In genomic region chr11:58006940-58007339, GRCh38 we compare ENCODE assay signal across 25 cellular contexts. TPM values are rescaled to one million over a fixed set of nuclear protein-coding genes. Genes with fewer than 3 reads are reported as not detected.
DNase-seq lines count a peak whose midpoint lies in the region; ATAC-seq and TF ChIP-seq lines count a peak whose summit lies in the region.
"Had no signal": no experiment of that assay in that cellular context is flagged by ENCODE, and none has a peak within 500 bp of the region (broad histone marks: within the 10 kb centered on the region; RNA-seq: fewer than 3 reads in every experiment).

No MANE protein-coding gene starts in this region.

- no peaks in the 10 kb centered on the region for H3K4me1 Mint-ChIP-seq in type B pancreatic cell (ENCODE audit: unreplicated experiment)
- peaks cover 3% of the 10 kb centered on the region for H3K4me1 Mint-ChIP-seq in activated T-cell treated with anti-CD3 and anti-CD28 coated beads, Interleukin-2, amount 50 U/mL, for 4 hours (ENCODE audit: low read depth)
- H3K4me1 Mint-ChIP-seq in activated T-helper 2 cell treated with anti-CD3 and anti-CD28 coated beads, Interferon-gamma antibody, Interleukin-2, Interleukin-4, amounts not matched to agents 10 μg/mL and 5 μg/mL and 100 μg/mL, durations not matched to agents 14 hours and 24 hours and 36 hours (ENCODE audit: low read depth), result peaks cover 3% of the 10 kb centered on the region

- ATAC-seq in activated T-cell treated with anti-CD3 and anti-CD28 coated beads, Interleukin-2, amount 50 U/mL, for 4 hours, result no peak
- ATAC-seq: activated CD4-positive, CD25-positive, alpha-beta regulatory T cell treated with anti-CD3 and anti-CD28 coated beads, Interleukin-2, amount 50 U/mL, for 24 hours; effector memory CD8-positive, alpha-beta T cell; heart right ventricle; left lobe of liver; naive thymus-derived CD8-positive, alpha-beta T cell had no signal

- H3K27me3 Mint-ChIP-seq in type B pancreatic cell, result no peaks in the 10 kb centered on the region
- H3K27me3 Mint-ChIP-seq in activated T-cell treated with anti-CD3 and anti-CD28 coated beads, Interleukin-2, amount 50 U/mL, for 4 hours (ENCODE audit: low read depth), result peaks cover 26% of the 10 kb centered on the region
- no peaks in the 10 kb centered on the region for H3K27me3 Mint-ChIP-seq in activated T-helper 2 cell treated with anti-CD3 and anti-CD28 coated beads, Interferon-gamma antibody, Interleukin-2, Interleukin-4, amounts not matched to agents 10 μg/mL and 5 μg/mL and 100 μg/mL, durations not matched to agents 14 hours and 24 hours and 36 hours (ENCODE audit: low read depth)

- H3K9me3 Mint-ChIP-seq in type B pancreatic cell, result no peaks in the 10 kb centered on the region
- no peaks in the 10 kb centered on the region for H3K9me3 Mint-ChIP-seq in activated T-cell treated with anti-CD3 and anti-CD28 coated beads, Interleukin-2, amount 50 U/mL, for 4 hours
- no peaks in the 10 kb centered on the region for H3K9me3 Mint-ChIP-seq in activated T-helper 2 cell treated with anti-CD3 and anti-CD28 coated beads, Interferon-gamma antibody, Interleukin-2, Interleukin-4, amounts not matched to agents 10 μg/mL and 5 μg/mL and 100 μg/mL, durations not matched to agents 14 hours and 24 hours and 36 hours
- H3K9me3 Mint-ChIP-seq: activated naive CD4-positive, alpha-beta T cell treated with anti-CD3 and anti-CD28 coated beads, Interleukin-2, amount 10 ng/mL, durations not matched to agents 7 days and 5 days; T-helper 1 cell treated with Interleukin-12 subunit alpha and Interleukin-12 subunit beta and Interleukin-4 antibody, amounts not matched to agents 30 μg/mL and 1 μg/mL, for 36 hours had no signal

- H3K4me3 ChIP-seq in retinal pigment epithelial cell (ENCODE audit: low read length), result no peak overlapping the region
- H3K4me3 ChIP-seq: cardiac muscle cell, heart right ventricle, transverse colon had no signal

- in situ Hi-C loops in SK-MEL-5 (cut with HindIII; ENCODE audit: low pct_unique_long_range_greater_than_20kb, low sequenced_read_pairs), result no loop called here

- no peak overlapping the region for H3K4me3 Mint-ChIP-seq in type B pancreatic cell
- H3K4me3 Mint-ChIP-seq in activated T-cell treated with anti-CD3 and anti-CD28 coated beads, Interleukin-2, amount 50 U/mL, for 4 hours, result no peak overlapping the region
- no peak overlapping the region for H3K4me3 Mint-ChIP-seq in activated T-helper 2 cell treated with anti-CD3 and anti-CD28 coated beads, Interferon-gamma antibody, Interleukin-2, Interleukin-4, amounts not matched to agents 10 μg/mL and 5 μg/mL and 100 μg/mL, durations not matched to agents 14 hours and 24 hours and 36 hours (ENCODE audit: low read depth)
- H3K4me3 Mint-ChIP-seq: activated naive CD4-positive, alpha-beta T cell treated with anti-CD3 and anti-CD28 coated beads, Interleukin-2, amount 10 ng/mL, durations not matched to agents 7 days and 5 days; CD4-positive, CD25-positive, alpha-beta regulatory T cell; effector memory CD8-positive, alpha-beta T cell; naive thymus-derived CD8-positive, alpha-beta T cell; T-helper 1 cell treated with Interleukin-12 subunit alpha and Interleukin-12 subunit beta and Interleukin-4 antibody, amounts not matched to agents 30 μg/mL and 1 μg/mL, for 36 hours had no signal

- intact Hi-C loops in activated T-helper 2 cell treated with anti-CD3 and anti-CD28 coated beads, Interferon-gamma antibody, Interleukin-2, Interleukin-4, amounts not matched to agents 10 μg/mL and 5 μg/mL and 100 μg/mL, durations not matched to agents 14 hours and 24 hours and 36 hours (cut with micrococcal nuclease), result no loop called here

- TF ChIP-seq CTCF in retinal pigment epithelial cell (conservative IDR thresholded peaks at IDR 0.05; ENCODE audit: low read depth, low read length), result no peak
- TF ChIP-seq CTCF in type B pancreatic cell (conservative IDR thresholded peaks at IDR 0.05), result no peak

- no peaks in the 10 kb centered on the region for H3K36me3 Mint-ChIP-seq in type B pancreatic cell
- H3K36me3 Mint-ChIP-seq in activated T-cell treated with anti-CD3 and anti-CD28 coated beads, Interleukin-2, amount 50 U/mL, for 4 hours (ENCODE audit: insufficient read depth), result no peaks in the 10 kb centered on the region
- H3K36me3 Mint-ChIP-seq in activated T-helper 2 cell treated with anti-CD3 and anti-CD28 coated beads, Interferon-gamma antibody, Interleukin-2, Interleukin-4, amounts not matched to agents 10 μg/mL and 5 μg/mL and 100 μg/mL, durations not matched to agents 14 hours and 24 hours and 36 hours (ENCODE audit: low read depth), result no peaks in the 10 kb centered on the region
- H3K36me3 Mint-ChIP-seq: activated naive CD4-positive, alpha-beta T cell treated with anti-CD3 and anti-CD28 coated beads, Interleukin-2, amount 10 ng/mL, durations not matched to agents 7 days and 5 days; CD4-positive, CD25-positive, alpha-beta regulatory T cell had no signal

- DNase-seq in H4 (ENCODE audit: low spot score), result peak; percentile 25
- DNase-seq in SK-MEL-5 (ENCODE audit: low read depth, low spot score), result peak; percentile 39
- peak; percentile 19 for DNase-seq in fibroblast of peridontal ligament (ENCODE audit: extremely low read depth)
- DNase-seq in retinal pigment epithelial cell (ENCODE audit: low read depth), result peak; percentile 19
- no peak for DNase-seq in activated naive CD4-positive, alpha-beta T cell treated with anti-CD3 and anti-CD28 coated beads, Interleukin-2, amount 50 U/mL, for 16 hours
- no peak for DNase-seq in type B pancreatic cell (ENCODE audit: extremely low spot score, unreplicated experiment)
- DNase-seq in activated T-cell treated with anti-CD3 and anti-CD28 coated beads, Interleukin-2, amount 50 U/mL, for 4 hours, result no peak
- no peak for DNase-seq in activated T-helper 2 cell treated with anti-CD3 and anti-CD28 coated beads, Interferon-gamma antibody, Interleukin-2, Interleukin-4, amounts not matched to agents 10 μg/mL and 5 μg/mL and 100 μg/mL, durations not matched to agents 14 hours and 24 hours and 36 hours (ENCODE audit: low spot score)
- DNase-seq: activated CD8-positive, alpha-beta memory T cell treated with anti-CD3 and anti-CD28 coated beads, Interleukin-2, amount 50 U/mL, for 48 hours; activated naive CD4-positive, alpha-beta T cell treated with anti-CD3 and anti-CD28 coated beads, Interleukin-2, amount 10 ng/mL, durations not matched to agents 7 days and 5 days; CD4-positive, CD25-positive, alpha-beta regulatory T cell; effector memory CD8-positive, alpha-beta T cell; heart right ventricle; naive thymus-derived CD8-positive, alpha-beta T cell; NCI-H1694; NCI-H524 treated with DMSO at 0.1 percent for 48 hours; retina; RPMI8226; stimulated activated CD4-positive, alpha-beta T cell treated with anti-CD3 and anti-CD28 coated beads, Interleukin-4, amount 100 ng/mL, for 1 hour; transverse colon had no signal

- no peak overlapping the region for H3K27ac Mint-ChIP-seq in type B pancreatic cell
- H3K27ac Mint-ChIP-seq in activated T-helper 2 cell treated with anti-CD3 and anti-CD28 coated beads, Interferon-gamma antibody, Interleukin-2, Interleukin-4, amounts not matched to agents 10 μg/mL and 5 μg/mL and 100 μg/mL, durations not matched to agents 14 hours and 24 hours and 36 hours, result no peak overlapping the region
- H3K27ac Mint-ChIP-seq: activated naive CD4-positive, alpha-beta T cell treated with anti-CD3 and anti-CD28 coated beads, Interleukin-2, amount 10 ng/mL, durations not matched to agents 7 days and 5 days; CD4-positive, CD25-positive, alpha-beta regulatory T cell; effector memory CD8-positive, alpha-beta T cell; naive thymus-derived CD8-positive, alpha-beta T cell; T-helper 1 cell treated with Interleukin-12 subunit alpha and Interleukin-12 subunit beta and Interleukin-4 antibody, amounts not matched to agents 30 μg/mL and 1 μg/mL, for 36 hours had no signal

RNA-seq across cellular contexts. Expression of gene OR9Q1, which starts 16.7 kb away (rescaled TPM):
- total RNA-seq in H4 (2014; rRNA removed; shearing (Covaris generic)), result not detected in 2 replicates
- not detected in 2 replicates for total RNA-seq in SK-MEL-5 (2014; rRNA removed; shearing (Covaris generic))
- not detected in 2 replicates for polyA plus RNA-seq in SK-MEL-5 (2015; cell fraction: cytosol; rRNA removed)
- polyA plus RNA-seq in SK-MEL-5 (2015; cell fraction: nucleus; rRNA removed), result not detected in 2 replicates
- not detected in 2 replicates for total RNA-seq in type B pancreatic cell (ENCODE audit: low replicate concordance)
- total RNA-seq in activated T-cell treated with anti-CD3 and anti-CD28 coated beads, Interleukin-2, amount 50 U/mL, for 4 hours, result not detected
- not detected in 2 replicates for total RNA-seq in activated T-helper 2 cell treated with anti-CD3 and anti-CD28 coated beads, Interferon-gamma antibody, Interleukin-2, Interleukin-4, amounts not matched to agents 10 μg/mL and 5 μg/mL and 100 μg/mL, durations not matched to agents 14 hours and 24 hours and 36 hours
- total RNA-seq: cardiac muscle cell; CD4-positive, CD25-positive, alpha-beta regulatory T cell; G401; heart right ventricle; left lobe of liver; naive thymus-derived CD8-positive, alpha-beta T cell; transverse colon had no signal
- polyA plus RNA-seq: cardiac muscle cell; CD4-positive, CD25-positive, alpha-beta regulatory T cell; heart right ventricle; naive thymus-derived CD8-positive, alpha-beta T cell had no signal

RNA-seq across cellular contexts. Expression of gene OR6Q1, which starts 23.8 kb away (rescaled TPM):
- not detected in 2 replicates for total RNA-seq in H4 (2014; rRNA removed; shearing (Covaris generic))
- not detected in 2 replicates for total RNA-seq in SK-MEL-5 (2014; rRNA removed; shearing (Covaris generic))
- not detected in 2 replicates for polyA plus RNA-seq in SK-MEL-5 (2015; cell fraction: cytosol; rRNA removed)
- not detected in 2 replicates for polyA plus RNA-seq in SK-MEL-5 (2015; cell fraction: nucleus; rRNA removed)
- total RNA-seq in type B pancreatic cell (ENCODE audit: low replicate concordance), result not detected in 2 replicates
- total RNA-seq in activated T-cell treated with anti-CD3 and anti-CD28 coated beads, Interleukin-2, amount 50 U/mL, for 4 hours, result not detected
- not detected in 2 replicates for total RNA-seq in activated T-helper 2 cell treated with anti-CD3 and anti-CD28 coated beads, Interferon-gamma antibody, Interleukin-2, Interleukin-4, amounts not matched to agents 10 μg/mL and 5 μg/mL and 100 μg/mL, durations not matched to agents 14 hours and 24 hours and 36 hours
- total RNA-seq: cardiac muscle cell; CD4-positive, CD25-positive, alpha-beta regulatory T cell; G401; heart right ventricle; left lobe of liver; naive thymus-derived CD8-positive, alpha-beta T cell; transverse colon had no signal
- polyA plus RNA-seq: cardiac muscle cell; CD4-positive, CD25-positive, alpha-beta regulatory T cell; heart right ventricle; naive thymus-derived CD8-positive, alpha-beta T cell had no signal

Comparison
In these comparisons a context has a peak if more than half of its experiments do, and no peak if none do; other contexts are left out.
1. DNase-seq: peak in H4 (single experiment), SK-MEL-5 (single experiment), fibroblast of peridontal ligament (single experiment) and retinal pigment epithelial cell (single experiment); none in activated naive CD4-positive, alpha-beta T cell treated with anti-CD3 and anti-CD28 coated beads, Interleukin-2, amount 50 U/mL, for 16 hours (single experiment), type B pancreatic cell (single experiment), activated T-cell treated with anti-CD3 and anti-CD28 coated beads, Interleukin-2, amount 50 U/mL, for 4 hours (single experiment) and activated T-helper 2 cell treated with anti-CD3 and anti-CD28 coated beads, Interferon-gamma antibody, Interleukin-2, Interleukin-4, amounts not matched to agents 10 μg/mL and 5 μg/mL and 100 μg/mL, durations not matched to agents 14 hours and 24 hours and 36 hours (single experiment).